1 cellular context compared by ENCODE assay signal in the genomic region with DNA sequence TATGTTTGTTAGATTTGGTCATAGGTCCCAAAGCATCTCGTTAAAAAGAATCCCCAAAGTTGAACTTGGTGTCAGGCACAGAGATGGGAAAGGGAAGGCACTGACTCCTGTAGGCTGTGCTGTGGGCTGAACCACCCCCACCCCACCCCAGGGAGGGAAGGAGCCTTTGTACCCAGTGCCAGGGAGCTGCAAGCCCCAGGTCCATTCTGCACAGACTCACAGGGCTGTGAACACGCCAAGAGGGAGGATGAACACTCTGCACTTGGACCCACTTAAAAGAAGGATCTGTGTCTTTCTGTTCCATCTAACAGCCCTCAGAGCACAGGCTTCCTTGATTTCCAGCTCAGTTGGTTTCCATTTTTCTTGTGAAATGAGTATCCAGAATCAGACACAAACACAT.
TF ChIP-seq lines count a peak whose summit lies in the region.

No MANE protein-coding gene starts in this region.

TF ChIP-seq in HepG2, 621 proteins besides CTCF, POLR2A, EP300 and RAD21:
- TF ChIP-seq, protein P1, sequence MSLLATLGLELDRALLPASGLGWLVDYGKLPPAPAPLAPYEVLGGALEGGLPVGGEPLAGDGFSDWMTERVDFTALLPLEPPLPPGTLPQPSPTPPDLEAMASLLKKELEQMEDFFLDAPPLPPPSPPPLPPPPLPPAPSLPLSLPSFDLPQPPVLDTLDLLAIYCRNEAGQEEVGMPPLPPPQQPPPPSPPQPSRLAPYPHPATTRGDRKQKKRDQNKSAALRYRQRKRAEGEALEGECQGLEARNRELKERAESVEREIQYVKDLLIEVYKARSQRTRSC (CRISPR knock-in tag; IDR thresholded peaks at IDR 0.05; ENCODE audit: low read depth): no peak
- TF ChIP-seq, protein P2, sequence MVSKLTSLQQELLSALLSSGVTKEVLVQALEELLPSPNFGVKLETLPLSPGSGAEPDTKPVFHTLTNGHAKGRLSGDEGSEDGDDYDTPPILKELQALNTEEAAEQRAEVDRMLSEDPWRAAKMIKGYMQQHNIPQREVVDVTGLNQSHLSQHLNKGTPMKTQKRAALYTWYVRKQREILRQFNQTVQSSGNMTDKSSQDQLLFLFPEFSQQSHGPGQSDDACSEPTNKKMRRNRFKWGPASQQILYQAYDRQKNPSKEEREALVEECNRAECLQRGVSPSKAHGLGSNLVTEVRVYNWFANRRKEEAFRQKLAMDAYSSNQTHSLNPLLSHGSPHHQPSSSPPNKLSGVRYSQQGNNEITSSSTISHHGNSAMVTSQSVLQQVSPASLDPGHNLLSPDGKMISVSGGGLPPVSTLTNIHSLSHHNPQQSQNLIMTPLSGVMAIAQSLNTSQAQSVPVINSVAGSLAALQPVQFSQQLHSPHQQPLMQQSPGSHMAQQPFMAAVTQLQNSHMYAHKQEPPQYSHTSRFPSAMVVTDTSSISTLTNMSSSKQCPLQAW (CRISPR knock-in tag; IDR thresholded peaks at IDR 0.05): no peak
- TF ChIP-seq PHF21A (CRISPR knock-in tag; IDR thresholded peaks at IDR 0.05) (no peak), PHF20 (CRISPR knock-in tag; IDR thresholded peaks at IDR 0.05) (no peak)
